29 cellular contexts compared by ENCODE assay signal in the genomic region with DNA sequence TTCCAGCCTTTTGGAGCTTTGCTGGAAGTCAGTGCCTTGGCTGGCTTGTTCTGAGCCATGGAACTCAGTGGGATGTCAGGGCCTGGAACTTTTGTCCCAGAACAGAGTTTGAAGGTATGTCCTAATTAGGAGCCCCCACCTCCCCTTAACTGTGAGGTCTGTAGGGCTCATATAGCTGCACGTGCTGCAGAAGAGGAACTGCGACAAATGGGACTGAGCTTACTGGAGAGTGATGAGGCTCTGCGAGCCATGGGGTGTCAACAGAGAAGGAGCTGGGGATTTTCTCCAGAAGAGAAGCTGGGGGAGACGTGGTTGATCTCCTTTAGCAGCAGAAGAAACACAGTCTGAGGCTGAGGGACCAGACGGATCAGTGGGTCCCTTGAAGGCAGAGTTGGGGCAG. TPM values are rescaled to one million over a fixed set of nuclear protein-coding genes. Genes with fewer than 3 reads are reported as not detected.
"Had no signal": no experiment of that assay in that cellular context is flagged by ENCODE, and none has a peak within 500 bp of the region (broad histone marks: within the 10 kb centered on the region; RNA-seq: fewer than 3 reads in every experiment).

No MANE protein-coding gene starts in this region.

- H3K27ac ChIP-seq: heart right ventricle, right lobe of liver, tibial artery had no signal

- H3K27ac Mint-ChIP-seq: activated naive CD4-positive, alpha-beta T cell treated with anti-CD3 and anti-CD28 coated beads for 36 hours; stimulated activated naive CD8-positive, alpha-beta T cell treated with anti-CD3 and anti-CD28 coated beads, Interleukin-15, Interleukin-2, amounts not matched to agents 100 ng/mL and 50 ng/mL, for 24 hours had no signal

- H3K9me3 Mint-ChIP-seq: activated naive CD4-positive, alpha-beta T cell treated with anti-CD3 and anti-CD28 coated beads for 36 hours; nephron progenitor cell; stimulated activated naive CD8-positive, alpha-beta T cell treated with anti-CD3 and anti-CD28 coated beads, Interleukin-15, Interleukin-2, amounts not matched to agents 100 ng/mL and 50 ng/mL, for 24 hours had no signal

- H3K36me3 ChIP-seq: right lobe of liver had no signal

- DNase-seq: activated CD4-positive, alpha-beta T cell treated with anti-CD3 and anti-CD28 coated beads for 4 hours; activated CD4-positive, alpha-beta T cell treated with anti-CD3 and anti-CD28 coated beads, Interleukin-2, amount 50 U/mL, for 48 hours; activated CD4-positive, CD25-positive, alpha-beta regulatory T cell; activated CD8-positive, alpha-beta memory T cell treated with anti-CD3 and anti-CD28 coated beads, Interleukin-2, amount 50 U/mL, for 48 hours; activated effector memory CD4-positive, alpha-beta T cell treated with Interleukin-2 at 50 U/mL for 16 hours; activated naive CD4-positive, alpha-beta T cell treated with anti-CD3 and anti-CD28 coated beads for 36 hours; activated T-cell treated with anti-CD3 and anti-CD28 coated beads, Interleukin-2, amount 50 U/mL, for 48 hours; effector CD4-positive, alpha-beta T cell; heart right ventricle; left colon; mesenchymal stem cell; nephron progenitor cell; occipital lobe; stimulated activated CD4-positive, alpha-beta T cell treated with anti-CD3 and anti-CD28 coated beads, Interleukin-2, amount 100 ng/mL, for 48 hours; T1000 had no signal

- H3K4me3 Mint-ChIP-seq: activated naive CD4-positive, alpha-beta T cell treated with anti-CD3 and anti-CD28 coated beads for 36 hours; nephron progenitor cell; stimulated activated naive CD8-positive, alpha-beta T cell treated with anti-CD3 and anti-CD28 coated beads, Interleukin-15, Interleukin-2, amounts not matched to agents 100 ng/mL and 50 ng/mL, for 24 hours had no signal

- H3K27me3 Mint-ChIP-seq: stimulated activated naive CD8-positive, alpha-beta T cell treated with anti-CD3 and anti-CD28 coated beads, Interleukin-15, Interleukin-2, amounts not matched to agents 100 ng/mL and 50 ng/mL, for 24 hours had no signal

- H3K9me3 ChIP-seq: heart right ventricle, right lobe of liver, tibial artery had no signal

- H3K4me2 ChIP-seq: smooth muscle cell had no signal

- H3K27me3 ChIP-seq: right lobe of liver, tibial artery had no signal

- H3K4me3 ChIP-seq: heart right ventricle, right lobe of liver, smooth muscle cell, tibial artery had no signal

- ATAC-seq: heart right ventricle, left colon, right lobe of liver had no signal

RNA-seq across cellular contexts. Expression of a gene that starts 11.4 kb away (rescaled TPM):
- total RNA-seq: activated CD8-positive, alpha-beta memory T cell treated with anti-CD3 and anti-CD28 coated beads for 36 hours; activated naive CD4-positive, alpha-beta T cell treated with anti-CD3 and anti-CD28 coated beads for 36 hours; cerebellum; epithelial cell of proximal tubule; fibroblast of villous mesenchyme; heart right ventricle; lower leg skin; mononuclear cell; myocyte; occipital lobe; right lobe of liver; smooth muscle cell; T-helper 1 cell treated with Interleukin-12 subunit alpha and Interleukin-12 subunit beta and Interleukin-4 antibody, amounts not matched to agents 30 ng/mL and 1 ng/mL, for 36 hours had no signal
- polyA plus RNA-seq: heart right ventricle, keratinocyte, smooth muscle cell had no signal

RNA-seq across cellular contexts. Expression of a gene that starts 27.9 kb away (rescaled TPM):
- total RNA-seq: smooth muscle cell had no signal

RNA-seq across cellular contexts. Expression of a gene that starts 30.3 kb away (rescaled TPM):
- total RNA-seq: activated CD8-positive, alpha-beta memory T cell treated with anti-CD3 and anti-CD28 coated beads for 36 hours; activated naive CD4-positive, alpha-beta T cell treated with anti-CD3 and anti-CD28 coated beads for 36 hours; cerebellum; epithelial cell of proximal tubule; fibroblast of villous mesenchyme; heart right ventricle; left colon; lower leg skin; mononuclear cell; myocyte; occipital lobe; right lobe of liver; smooth muscle cell; T-helper 1 cell treated with Interleukin-12 subunit alpha and Interleukin-12 subunit beta and Interleukin-4 antibody, amounts not matched to agents 30 ng/mL and 1 ng/mL, for 36 hours; ureter had no signal
- polyA plus RNA-seq: heart right ventricle, keratinocyte, smooth muscle cell had no signal
